ENCODE assay signal across 1 cellular context in genomic region chr15:48590704-48591103, GRCh38.
TF ChIP-seq lines count a peak whose summit lies in the region.

No MANE protein-coding gene starts in this region.

TF ChIP-seq in K562, 482 proteins besides CTCF, POLR2A, EP300 and RAD21 (continues in another document):
- peak; percentile 62; the same call in 1 of the 2 replicates for TF ChIP-seq MTA2 (IDR thresholded peaks at IDR 0.05; ENCODE audit: low read depth)
- peak; percentile 52; the same call in 1 of the 2 replicates for TF ChIP-seq SMARCE1 (IDR thresholded peaks at IDR 0.05)
- no peak; the same call in 1 of the 2 replicates for TF ChIP-seq ARID3A (IDR thresholded peaks at IDR 0.05; ENCODE audit: borderline replicate concordance, low read depth, low read length)
- TF ChIP-seq CBFA2T2 (conservative IDR thresholded peaks at IDR 0.05): peak; percentile 76
- TF ChIP-seq HMBOX1 (IDR thresholded peaks at IDR 0.05): peak; percentile 55; the same call in 1 of the 2 replicates
- TF ChIP-seq RCOR1 (IDR thresholded peaks at IDR 0.05; ENCODE audit: borderline replicate concordance in 1 of 2, low read depth in 2 of 2, low read length in 2 of 2): peak in 1 of 2 experiments; percentile 50; a peak in 1 of 4 replicates
- TF ChIP-seq NFIX (CRISPR knock-in tag; IDR thresholded peaks at IDR 0.05; ENCODE audit: low read depth): peak; percentile 47
- TF ChIP-seq TEAD4 (IDR thresholded peaks at IDR 0.05; ENCODE audit: low read length): peak; percentile 69
- no peak for TF ChIP-seq TEAD4 (CRISPR knock-in tag; IDR thresholded peaks at IDR 0.05; ENCODE audit: borderline replicate concordance)
- TF ChIP-seq ARID1B (IDR thresholded peaks at IDR 0.05): peak; percentile 88
- TF ChIP-seq TRIM24 (IDR thresholded peaks at IDR 0.05): peak; percentile 10 to 37; a peak in 1 of 4 replicates
- TF ChIP-seq CBFA2T3 (IDR thresholded peaks at IDR 0.05): peak; percentile 89
- no peak for TF ChIP-seq ZNF217 (CRISPR knock-in tag; IDR thresholded peaks at IDR 0.05)
- no peak for TF ChIP-seq IRF1 (CRISPR knock-in tag; IDR thresholded peaks at IDR 0.05; ENCODE audit: borderline replicate concordance)
- peak; percentile 66; the same call in 1 of the 2 replicates for TF ChIP-seq GATAD2B (IDR thresholded peaks at IDR 0.05; ENCODE audit: borderline replicate concordance)
- TF ChIP-seq TCF3 (CRISPR knock-in tag; IDR thresholded peaks at IDR 0.05): peak; percentile 71
- TF ChIP-seq MGA (IDR thresholded peaks at IDR 0.05): peak; percentile 64
- TF ChIP-seq ZNF24 (IDR thresholded peaks at IDR 0.05): peak; percentile 31; the same call in 1 of the 2 replicates
- no peak for TF ChIP-seq BMI1 (IDR thresholded peaks at IDR 0.05; ENCODE audit: low read length)
- TF ChIP-seq GATA2 (CRISPR knock-in tag; IDR thresholded peaks at IDR 0.05): no peak
- peak; percentile 67 for TF ChIP-seq DPF2 (IDR thresholded peaks at IDR 0.05)
- no peak for TF ChIP-seq ZNF644 (tag; IDR thresholded peaks at IDR 0.05; ENCODE audit: low read depth)
- TF ChIP-seq FOXM1 (IDR thresholded peaks at IDR 0.05; ENCODE audit: low read depth): peak; percentile 55; the same call in 1 of the 2 replicates
- no peak for TF ChIP-seq FOXM1 (CRISPR knock-in tag; IDR thresholded peaks at IDR 0.05; ENCODE audit: low read depth)
- no peak for TF ChIP-seq TEAD1 (CRISPR knock-in tag; IDR thresholded peaks at IDR 0.05)
- 0 out of 2 replicates have a peak, but pooled peaks have one; percentile 33 for TF ChIP-seq ZNF592 (IDR thresholded peaks at IDR 0.05)
- peak; percentile 10 for TF ChIP-seq DACH1 (IDR thresholded peaks at IDR 0.05; ENCODE audit: partially characterized antibody)
- TF ChIP-seq NCOR1 (IDR thresholded peaks at IDR 0.05): peak; percentile 77
- TF ChIP-seq ZNF740 (CRISPR knock-in tag; IDR thresholded peaks at IDR 0.05): no peak
- no peak for TF ChIP-seq ZNF740 (tag; IDR thresholded peaks at IDR 0.05)
- TF ChIP-seq NONO (IDR thresholded peaks at IDR 0.05; ENCODE audit: low read depth in 2 of 2, low read length in 1 of 2): no peak
- peak; percentile 97 for TF ChIP-seq NFIC (IDR thresholded peaks at IDR 0.05)
- no peak for TF ChIP-seq XRCC3 (IDR thresholded peaks at IDR 0.05)
- TF ChIP-seq EP400 (IDR thresholded peaks at IDR 0.05): peak; percentile 28; the same call in 1 of the 2 replicates
- TF ChIP-seq SIRT6 (IDR thresholded peaks at IDR 0.05; ENCODE audit: low read depth, low read length): no peak
- TF ChIP-seq KLF16 (IDR thresholded peaks at IDR 0.05): peak; percentile 51; the same call in 1 of the 2 replicates
- TF ChIP-seq KDM1A (IDR thresholded peaks at IDR 0.05): peak in 1 of 2 experiments; percentile 45; a peak in 1 of 4 replicates
- TF ChIP-seq NCOA1 (IDR thresholded peaks at IDR 0.05; ENCODE audit: low read depth): peak; percentile 43; the same call in 1 of the 2 replicates
- TF ChIP-seq CHAMP1 (IDR thresholded peaks at IDR 0.05): peak; percentile 83
- TF ChIP-seq SOX6 (IDR thresholded peaks at IDR 0.05): peak; percentile 99
- TF ChIP-seq CCNT2 (IDR thresholded peaks at IDR 0.05; ENCODE audit: borderline replicate concordance, extremely low read depth, insufficient read length, low read depth, low read length): peak; percentile 22
